Comparison of ENCODE assay signal across 1 cellular context in genomic region chr2:36597532-36598377, GRCh38.
TF ChIP-seq lines count a peak whose summit lies in the region.

Gene FEZ2, minus strand, starts transcription at chr2:36598168. Its CDS starts 26 bp downstream, at chr2:36598142.

TF ChIP-seq in K562, 482 proteins besides CTCF, POLR2A, EP300 and RAD21 (continued from another document and continues in another):
- TF ChIP-seq HBP1 (CRISPR knock-in tag; IDR thresholded peaks at IDR 0.05) (0 out of 2 replicates have a peak, but pooled peaks have one; percentile 41), MNT (conservative IDR thresholded peaks at IDR 0.05) (peak; percentile 73 to 80), GMEB1 (CRISPR knock-in tag; IDR thresholded peaks at IDR 0.05) (no peak), MCM7 (IDR thresholded peaks at IDR 0.05) (no peak), KLF1 (tag; IDR thresholded peaks at IDR 0.05) (no peak), MGA (IDR thresholded peaks at IDR 0.05) (no peak), ZBTB43 (CRISPR knock-in tag; IDR thresholded peaks at IDR 0.05) (0 out of 2 replicates have a peak, but pooled peaks have one; percentile 50), SIN3A (IDR thresholded peaks at IDR 0.05; ENCODE audit: borderline replicate concordance in 2 of 2, control insufficient read depth in 1 of 2, low read depth in 2 of 2, low read length in 2 of 2) (peak; percentile 78; a peak in 2 of 4 replicates), CSDE1 (IDR thresholded peaks at IDR 0.05) (no peak), CTBP1 (IDR thresholded peaks at IDR 0.05; ENCODE audit: borderline replicate concordance) (no peak), ARID4B (CRISPR knock-in tag; IDR thresholded peaks at IDR 0.05) (0 out of 2 replicates have a peak, but pooled peaks have one; percentile 30), E2F5 (CRISPR knock-in tag; IDR thresholded peaks at IDR 0.05) (no peak), GTF2F1 (IDR thresholded peaks at IDR 0.05; ENCODE audit: low read depth, low read length) (no peak), NFATC3 (IDR thresholded peaks at IDR 0.05) (no peak), ZNF512 (tag; IDR thresholded peaks at IDR 0.05) (no peak), BCL6 (CRISPR knock-in tag; IDR thresholded peaks at IDR 0.05) (no peak), ZNF280B (CRISPR knock-in tag; IDR thresholded peaks at IDR 0.05) (no peak), E2F4 (CRISPR knock-in tag; IDR thresholded peaks at IDR 0.05; ENCODE audit: low read depth) (no peak), CEBPG (CRISPR knock-in tag; IDR thresholded peaks at IDR 0.05) (no peak), CEBPG (tag; conservative IDR thresholded peaks at IDR 0.05 in 1 of 2, IDR thresholded peaks at IDR 0.05 in 1 of 2) (no peak), PRMT5 (CRISPR knock-in tag; IDR thresholded peaks at IDR 0.05) (no peak), FOSL1 (tag; conservative IDR thresholded peaks at IDR 0.05) (no peak)
